8 cellular contexts compared by ENCODE assay signal in the genomic region with DNA sequence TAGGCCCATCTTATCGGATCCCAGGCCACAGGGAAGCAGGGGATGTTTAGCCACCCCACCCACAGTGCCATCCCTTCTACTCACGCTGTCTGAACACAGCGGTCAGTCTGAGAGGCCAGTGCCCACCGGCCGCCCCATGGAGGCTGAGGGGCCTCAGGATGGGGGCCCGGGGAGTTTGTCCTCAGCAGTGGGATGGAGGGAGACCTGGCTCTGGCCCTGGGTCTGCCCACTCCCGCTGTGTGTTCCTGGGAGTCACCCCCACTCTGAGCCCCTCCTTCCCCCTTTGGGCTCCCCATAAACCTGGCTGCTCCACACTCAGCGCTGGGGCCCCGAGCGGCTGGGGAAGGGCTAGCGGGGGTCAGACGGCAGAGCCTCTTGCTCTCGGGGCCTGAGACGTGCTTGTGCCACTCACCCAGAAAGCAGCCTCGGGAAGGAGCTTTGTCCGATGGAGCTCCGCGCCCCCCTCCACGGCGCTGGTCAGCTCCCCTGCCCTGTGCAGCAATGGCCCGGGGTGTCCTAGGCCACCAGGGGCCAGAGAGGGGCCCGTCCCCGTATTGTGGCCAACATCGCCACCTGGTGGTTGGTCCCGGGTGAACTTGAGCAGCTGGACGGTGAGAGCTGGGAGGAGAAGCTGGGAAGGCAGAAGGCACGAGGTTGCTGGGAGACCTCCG. TPM values are rescaled to one million over a fixed set of nuclear protein-coding genes. Genes with fewer than 3 reads are reported as not detected.
A peak's percentile ranks its signal among the peaks of the same experiment; 100 is the strongest.
DNase-seq lines count a peak whose midpoint lies in the region; ATAC-seq and TF ChIP-seq lines count a peak whose summit lies in the region.

No MANE protein-coding gene starts in this region.

- CTCF ChIA-PET in AG04450 (lab: Charles Lee): interaction anchor here (0.6 to 4.6 kb wide), 32 partner anchors 9 to 307 kb away, joined by 3 to 88 read pairs (median 5); no protein-coding TSS in a partner anchor
- CTCF ChIA-PET in activated CD8-positive, alpha-beta memory T cell treated with anti-CD3 and anti-CD28 coated beads, Interleukin-2, amount 10 ng/mL, durations not matched to agents 7 days and 5 days (lab: Charles Lee): interaction anchor here (0.6 to 1.5 kb wide), 11 partner anchors 9 to 297 kb away, joined by 3 to 10 read pairs (median 5); no protein-coding TSS in a partner anchor

- POLR2A ChIA-PET in AG04450 (lab: Yijun Ruan, JAX): interaction anchor here (0.7 kb wide), 1 partner anchor 14 kb away, joined by 3 read pairs; no protein-coding TSS in a partner anchor

- DNase-seq in AG04450 (ENCODE audit: low read depth, low spot score): peak; percentile 18
- peak; percentile 45 for DNase-seq in NCI-H345 (lab: John Stamatoyannopoulos, UW)
- DNase-seq in activated CD8-positive, alpha-beta memory T cell treated with anti-CD3 and anti-CD28 coated beads, Interleukin-2, amount 10 ng/mL, durations not matched to agents 7 days and 5 days: peak; percentile 62
- peak; percentile 68 for DNase-seq in fibroblast of pulmonary artery (ENCODE audit: low read depth)
- DNase-seq in nucleus accumbens (lab: John Stamatoyannopoulos, UW): peak in 48 of 56 donors; percentile 6 to 85 (median 48)
- DNase-seq in activated gamma-delta T cell treated with Interleukin-2 at 50 U/mL for 16 hours: no peak
- no peak for DNase-seq in vagina (ENCODE audit: extremely low spot score in 2 of 2)

- H3K36me3 Mint-ChIP-seq in activated CD8-positive, alpha-beta memory T cell treated with anti-CD3 and anti-CD28 coated beads, Interleukin-2, amount 10 ng/mL, durations not matched to agents 7 days and 5 days: no peaks in the 10 kb centered on the region

- no peak overlapping the region for H3K27ac Mint-ChIP-seq in activated CD8-positive, alpha-beta memory T cell treated with anti-CD3 and anti-CD28 coated beads, Interleukin-2, amount 10 ng/mL, durations not matched to agents 7 days and 5 days

- H3K4me3 ChIP-seq in AG04450 (ENCODE audit: low read depth, low read length) (no peak overlapping the region), fibroblast of pulmonary artery (replicated peaks; ENCODE audit: low read depth, low read length) (no peak overlapping the region), vagina (no peak overlapping the region)

- H3K27ac ChIP-seq in AG04450 (ENCODE audit: low read depth, low read length) (no peak overlapping the region), vagina (no peak overlapping the region)

- H3K4me3 Mint-ChIP-seq in activated CD8-positive, alpha-beta memory T cell treated with anti-CD3 and anti-CD28 coated beads, Interleukin-2, amount 10 ng/mL, durations not matched to agents 7 days and 5 days: no peak overlapping the region

- TF ChIP-seq POLR2A in vagina (IDR thresholded peaks at IDR 0.05): no peak

- no peaks in the 10 kb centered on the region for H3K9me3 Mint-ChIP-seq in activated CD8-positive, alpha-beta memory T cell treated with anti-CD3 and anti-CD28 coated beads, Interleukin-2, amount 10 ng/mL, durations not matched to agents 7 days and 5 days (ENCODE audit: low read depth)

- peaks cover 12% of the 10 kb centered on the region for H3K27me3 Mint-ChIP-seq in activated CD8-positive, alpha-beta memory T cell treated with anti-CD3 and anti-CD28 coated beads, Interleukin-2, amount 10 ng/mL, durations not matched to agents 7 days and 5 days

- ATAC-seq in activated CD8-positive, alpha-beta memory T cell treated with anti-CD3 and anti-CD28 coated beads, Interleukin-2, amount 10 ng/mL, durations not matched to agents 7 days and 5 days: peak; percentile 72

- H3K36me3 ChIP-seq in vagina: no peaks in the 10 kb centered on the region

- H3K4me1 Mint-ChIP-seq in activated CD8-positive, alpha-beta memory T cell treated with anti-CD3 and anti-CD28 coated beads, Interleukin-2, amount 10 ng/mL, durations not matched to agents 7 days and 5 days: no peaks in the 10 kb centered on the region

- TF ChIP-seq CTCF in AG04450 (IDR thresholded peaks at IDR 0.05; ENCODE audit: low read depth, low read length) (peak; percentile 78), GM12874 (IDR thresholded peaks at IDR 0.05; ENCODE audit: insufficient read depth, low read depth, low read length) (peak; percentile 73), fibroblast of pulmonary artery (IDR thresholded peaks at IDR 0.05; ENCODE audit: low read length, missing control alignments) (peak; percentile 75), vagina (IDR thresholded peaks at IDR 0.05) (peak in 1 of 3 experiments; percentile 54)

- H3K9me3 ChIP-seq in AG04450 (ENCODE audit: control insufficient read depth, insufficient read depth, low read length): no peaks in the 10 kb centered on the region
- no peaks in the 10 kb centered on the region for H3K9me3 ChIP-seq in vagina

- H3K27me3 ChIP-seq in AG04450 (ENCODE audit: control insufficient read depth, insufficient read depth, low read length) (peaks cover 24% of the 10 kb centered on the region), vagina (no peaks in the 10 kb centered on the region)

- H3K4me1 ChIP-seq in vagina: no peaks in the 10 kb centered on the region

- intact Hi-C loops in vagina (cut with DNase I): no loop called here

RNA-seq across cellular contexts. Expression of a gene that starts 10.9 kb away (rescaled TPM):
- not detected in 2 replicates for polyA plus RNA-seq in AG04450 (2011; rRNA removed)
- not detected in 2 replicates for polyA minus RNA-seq in AG04450 (2011; rRNA and poly(A)+ RNA removed)
- total RNA-seq in activated CD8-positive, alpha-beta memory T cell treated with anti-CD3 and anti-CD28 coated beads, Interleukin-2, amount 10 ng/mL, durations not matched to agents 7 days and 5 days: under 1 TPM in 1 of 2 experiments, not detected in 1; 0.06 TPM
- 13.3 TPM for total RNA-seq in vagina

RNA-seq across cellular contexts. Expression of a gene that starts 59.0 kb away (rescaled TPM):
- 2.2 and 3.2 TPM in 2 replicates for polyA plus RNA-seq in AG04450 (2011; rRNA removed)
- 1.2 and 2.3 TPM in 2 replicates for polyA minus RNA-seq in AG04450 (2011; rRNA and poly(A)+ RNA removed)
- total RNA-seq in activated CD8-positive, alpha-beta memory T cell treated with anti-CD3 and anti-CD28 coated beads, Interleukin-2, amount 10 ng/mL, durations not matched to agents 7 days and 5 days: not detected
- total RNA-seq in vagina: not detected

Comparison
In these comparisons a context has a peak if more than half of its experiments do, and no peak if none do; other contexts are left out.
1. DNase-seq: peak in AG04450 (single experiment), NCI-H345 (single experiment), activated CD8-positive, alpha-beta memory T cell treated with anti-CD3 and anti-CD28 coated beads, Interleukin-2, amount 10 ng/mL, durations not matched to agents 7 days and 5 days (single experiment), fibroblast of pulmonary artery (single experiment) and nucleus accumbens (48 of 56); none in activated gamma-delta T cell treated with Interleukin-2 at 50 U/mL for 16 hours (single experiment) and vagina (0 of 2).
2. RNA of a gene that starts 10.9 kb away (total RNA-seq): 13.3 TPM in vagina (single experiment); 0.06 TPM in activated CD8-positive, alpha-beta memory T cell treated with anti-CD3 and anti-CD28 coated beads, Interleukin-2, amount 10 ng/mL, durations not matched to agents 7 days and 5 days; every median in the first group is over 10 times any median in the second.